In the genomic region with DNA sequence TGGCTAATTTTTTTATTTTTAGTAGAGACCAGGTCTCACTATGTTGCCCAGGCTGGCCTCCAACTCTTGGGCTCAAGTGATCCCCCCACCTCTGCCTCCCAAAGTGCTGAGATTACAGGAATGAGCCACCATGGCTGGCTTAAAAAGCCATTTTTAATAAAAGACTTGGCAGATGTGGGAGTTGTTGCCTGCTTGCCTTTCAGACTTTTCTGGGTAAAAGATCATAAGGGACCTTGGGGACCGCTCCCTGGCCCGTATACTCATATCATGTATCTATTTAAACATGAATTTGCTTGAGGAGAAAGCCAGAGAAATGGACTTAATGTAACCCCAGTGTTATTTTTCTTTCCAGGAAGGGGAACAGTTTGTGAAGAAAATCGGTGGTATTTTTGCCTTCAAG, we compare ENCODE assay signal across 21 cellular contexts. TPM values are rescaled to one million over a fixed set of nuclear protein-coding genes. Genes with fewer than 3 reads are reported as not detected.
A peak's percentile ranks its signal among the peaks of the same experiment; 100 is the strongest.
DNase-seq lines count a peak whose midpoint lies in the region; ATAC-seq and TF ChIP-seq lines count a peak whose summit lies in the region.
"Had no signal": no experiment of that assay in that cellular context is flagged by ENCODE, and none has a peak within 500 bp of the region (broad histone marks: within the 10 kb centered on the region; RNA-seq: fewer than 3 reads in every experiment).

No MANE protein-coding gene starts in this region.

- H3K9me3 Mint-ChIP-seq in nephron: no peaks in the 10 kb centered on the region
- H3K9me3 Mint-ChIP-seq: CD14-positive monocyte; CD4-positive, alpha-beta T cell; CD8-positive, alpha-beta memory T cell had no signal

- peak; percentile 55 for DNase-seq in Right ventricle myocardium superior
- no peak for DNase-seq in left ventricle myocardium inferior
- DNase-seq in testis: peak; percentile 33
- DNase-seq in germinal center (ENCODE audit: low spot score): no peak
- no peak for DNase-seq in DMS 273 treated with DMSO at 0.1 percent for 48 hours (lab: John Stamatoyannopoulos, UW)
- DNase-seq: 8988T; ACHN; AML-193; BE2C; CD4-positive, alpha-beta T cell; CD8-positive, alpha-beta memory T cell; DMS153; DND-41; GM23248; H7; HCEC 1CT had no signal

- ATAC-seq in Right ventricle myocardium superior (ENCODE audit: poor library complexity) (no peak), GM18520 (IDR thresholded peaks at IDR 0.05; ENCODE audit: unreplicated experiment) (no peak)
- ATAC-seq: A549 had no signal

- peak overlapping the region in 2 of 3 experiments; percentile 8 to 21 for H3K27ac Mint-ChIP-seq in nephron
- H3K27ac Mint-ChIP-seq: CD14-positive monocyte; CD4-positive, alpha-beta T cell had no signal

- H3K4me3 ChIP-seq in left ventricle myocardium inferior (no peak overlapping the region), testis (no peak overlapping the region)
- H3K4me3 ChIP-seq: A549; BLaER1 treated with 17β-estradiol and CSF1 and Interleukin-3, amounts not matched to agents 10 nM and 100 nM; GM23248 had no signal

- H3K36me3 Mint-ChIP-seq in nephron (ENCODE audit: low read depth): peaks cover 25% of the 10 kb centered on the region

- no peaks in the 10 kb centered on the region for H3K27me3 ChIP-seq in left ventricle myocardium inferior (ENCODE audit: low read depth)
- no peaks in the 10 kb centered on the region for H3K27me3 ChIP-seq in testis
- H3K27me3 ChIP-seq: BE2C; BLaER1 treated with 17β-estradiol and CSF1 and Interleukin-3, amounts not matched to agents 10 nM and 100 nM had no signal

- H3K4me3 Mint-ChIP-seq in nephron: no peak overlapping the region
- H3K4me3 Mint-ChIP-seq: CD14-positive monocyte; CD4-positive, alpha-beta T cell; CD8-positive, alpha-beta memory T cell had no signal

- H3K36me3 ChIP-seq in left ventricle myocardium inferior: peaks cover 49% of the 10 kb centered on the region
- H3K36me3 ChIP-seq in testis (ENCODE audit: low read depth, missing control alignments): no peaks in the 10 kb centered on the region
- H3K36me3 ChIP-seq: BE2C had no signal

- 31 to 69% methylated on average over 3 of the region's 3 CpGs for WGBS in testis, 2 donors

- H3K27me3 Mint-ChIP-seq in nephron (ENCODE audit: low read depth): no peaks in the 10 kb centered on the region
- H3K27me3 Mint-ChIP-seq: CD4-positive, alpha-beta T cell; CD8-positive, alpha-beta memory T cell had no signal

- H3K4me1 ChIP-seq in left ventricle myocardium inferior: no peaks in the 10 kb centered on the region
- peaks cover 9% of the 10 kb centered on the region for H3K4me1 ChIP-seq in testis
- H3K4me1 ChIP-seq: A549, BE2C had no signal

- H3K4me1 Mint-ChIP-seq in nephron: peaks cover 10% of the 10 kb centered on the region
- H3K4me1 Mint-ChIP-seq: CD14-positive monocyte had no signal

- no peaks in the 10 kb centered on the region for H3K9me3 ChIP-seq in left ventricle myocardium inferior (replicated peaks)
- no peaks in the 10 kb centered on the region for H3K9me3 ChIP-seq in testis
- H3K9me3 ChIP-seq: A549; BE2C; BLaER1 treated with 17β-estradiol and CSF1 and Interleukin-3, amounts not matched to agents 10 nM and 100 nM had no signal

- TF ChIP-seq CTCF in left ventricle myocardium inferior (IDR thresholded peaks at IDR 0.05; ENCODE audit: borderline replicate concordance): no peak
- TF ChIP-seq CTCF in nephron (IDR thresholded peaks at IDR 0.05; ENCODE audit: unreplicated experiment in 3 of 3): no peak
- no peak for TF ChIP-seq CTCF in testis (IDR thresholded peaks at IDR 0.05)

- TF ChIP-seq POLR2A in testis (IDR thresholded peaks at IDR 0.05): no peak

- H3K27ac ChIP-seq in left ventricle myocardium inferior (replicated peaks): no peak overlapping the region
- H3K27ac ChIP-seq in testis: no peak overlapping the region
- H3K27ac ChIP-seq: A549; BLaER1 treated with 17β-estradiol and CSF1 and Interleukin-3, amounts not matched to agents 10 nM and 100 nM; GM23248 had no signal

- intact Hi-C loops in Right ventricle myocardium superior (cut with DNase I): no loop called here
- intact Hi-C loops in left ventricle myocardium inferior (cut with micrococcal nuclease): no loop called here
- intact Hi-C loops in testis (cut with DNase I; ENCODE audit: low total_unique reads): no loop called here

RNA-seq across cellular contexts. Expression of gene PODN, which starts 23.4 kb away (rescaled TPM):
- 30.1 TPM for total RNA-seq in Right ventricle myocardium superior
- total RNA-seq in left ventricle myocardium inferior: 22.9 TPM
- total RNA-seq in testis: 100 to 1,000 TPM in 1 of 2 donors, 10 to 100 TPM in 1; 87.5 to 104 TPM
- polyA plus RNA-seq in testis (ENCODE audit: insufficient read depth, low read depth, low replicate concordance): 69.3 TPM
- total RNA-seq: CD4-positive, alpha-beta T cell; CD8-positive, alpha-beta memory T cell; H7 had no signal
- polyA plus RNA-seq: CD14-positive monocyte had no signal

Comparison
In these comparisons a context has a peak if more than half of its experiments do, and no peak if none do; other contexts are left out.
1. DNase-seq: peak in Right ventricle myocardium superior (single experiment) and testis (single experiment); none in left ventricle myocardium inferior (single experiment), germinal center (single experiment) and DMS 273 treated with DMSO at 0.1 percent for 48 hours (single experiment).